9 cellular contexts compared by ENCODE assay signal in the genomic region with DNA sequence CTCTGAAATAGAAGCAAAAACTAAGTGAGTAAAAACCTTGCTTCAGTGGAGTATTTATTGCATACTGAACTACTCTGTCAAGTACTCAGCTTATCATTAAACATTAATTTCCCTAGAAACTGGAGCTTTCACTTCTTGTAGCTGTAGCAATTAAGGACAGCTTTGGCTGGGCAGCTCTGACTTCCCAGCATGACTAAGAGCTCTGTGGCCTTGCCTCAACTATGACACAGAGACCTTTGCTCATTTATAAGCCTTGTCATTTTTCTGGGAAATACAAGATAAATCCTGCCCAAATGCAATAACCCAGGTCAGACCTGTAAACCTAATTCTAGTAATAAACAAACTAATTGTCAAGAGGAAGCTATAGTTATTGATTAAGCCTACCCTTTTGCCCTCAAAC.
DNase-seq lines count a peak whose midpoint lies in the region; ATAC-seq, FAIRE-seq and TF ChIP-seq lines count a peak whose summit lies in the region.
"Had no signal": no experiment of that assay in that cellular context is flagged by ENCODE, and none has a peak within 500 bp of the region (broad histone marks: within the 10 kb centered on the region; RNA-seq: fewer than 3 reads in every experiment).

No MANE protein-coding gene starts in this region.

- no peaks in the 10 kb centered on the region for H3K36me3 ChIP-seq in smooth muscle cell (ENCODE audit: low read depth)

- ATAC-seq in GM19438 (IDR thresholded peaks at IDR 0.05; ENCODE audit: low read depth, unreplicated experiment), result peak; percentile 70
- peak; percentile 80 for ATAC-seq in HG03378 (IDR thresholded peaks at IDR 0.05; ENCODE audit: unreplicated experiment)

- DNase-seq in choroid plexus epithelial cell (ENCODE audit: low read depth) (peak; percentile 51), smooth muscle cell (lab: John Stamatoyannopoulos, UW; ENCODE audit: unreplicated experiment) (no peak), NCI-H345 (lab: John Stamatoyannopoulos, UW) (no peak), NCI-H1694 treated with DMSO at 0.1 percent for 48 hours (lab: John Stamatoyannopoulos, UW) (no peak), urothelium cell line (ENCODE audit: low spot score) (no peak), H4 (ENCODE audit: low spot score) (no peak)
- DNase-seq: activated CD4-positive, alpha-beta T cell treated with anti-CD3 and anti-CD28 coated beads for 48 hours had no signal

- H3K4me3 ChIP-seq in choroid plexus epithelial cell (ENCODE audit: low read depth, low read length), result no peak overlapping the region
- H3K4me3 ChIP-seq in smooth muscle cell, result no peak overlapping the region

- H3K4me2 ChIP-seq in smooth muscle cell, result peak overlapping the region; percentile 34

- H4K20me1 ChIP-seq in smooth muscle cell (ENCODE audit: low read depth), result no peaks in the 10 kb centered on the region

- peak overlapping the region; percentile 55 for H3K27ac ChIP-seq in smooth muscle cell (ENCODE audit: low read depth)

- no peaks in the 10 kb centered on the region for H3K4me1 ChIP-seq in smooth muscle cell (ENCODE audit: low read depth)

- peaks cover 8% of the 10 kb centered on the region for H3F3A ChIP-seq in smooth muscle cell (ENCODE audit: low read depth)

- no peak for FAIRE-seq in urothelium cell line (lab: Jason Lieb, UNC)

- no peak overlapping the region for H2AFZ ChIP-seq in smooth muscle cell (ENCODE audit: low read depth)

- H3K9me3 ChIP-seq in smooth muscle cell (replicated peaks; ENCODE audit: low read depth), result no peaks in the 10 kb centered on the region

- no peak overlapping the region for H3K9ac ChIP-seq in smooth muscle cell (ENCODE audit: low read depth)

- TF ChIP-seq CTCF in choroid plexus epithelial cell (conservative IDR thresholded peaks at IDR 0.05; ENCODE audit: low read depth, low read length), result no peak
- TF ChIP-seq CTCF in smooth muscle cell (IDR thresholded peaks at IDR 0.05; ENCODE audit: borderline replicate concordance, insufficient read depth, poor library complexity, severe bottlenecking), result no peak

- H3K79me2 ChIP-seq in smooth muscle cell (ENCODE audit: low read depth), result no peaks in the 10 kb centered on the region

- no peaks in the 10 kb centered on the region for H3K27me3 ChIP-seq in smooth muscle cell (ENCODE audit: low read depth)
